In the genomic region with DNA sequence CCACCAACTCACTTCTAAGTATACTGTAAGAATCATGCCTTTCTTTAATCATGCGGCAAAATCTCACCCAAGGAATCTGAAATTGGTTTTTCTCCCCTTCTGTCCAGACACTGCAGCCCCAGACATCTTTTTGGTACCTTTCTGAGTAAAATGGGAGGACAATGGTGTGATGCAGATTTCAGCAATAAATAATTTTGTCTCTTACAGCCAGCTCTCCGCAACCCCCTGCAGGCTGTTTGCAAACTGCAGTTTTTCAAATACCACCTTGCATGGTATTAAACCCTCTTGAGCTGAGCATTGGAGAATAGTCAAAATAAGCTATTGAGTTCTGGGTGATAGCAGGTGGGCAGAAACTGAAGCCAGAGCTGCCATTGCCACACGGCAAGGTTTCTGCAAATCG, we compare ENCODE assay signal across 8 cellular contexts. TPM values are rescaled to one million over a fixed set of nuclear protein-coding genes. Genes with fewer than 3 reads are reported as not detected.
A peak's percentile ranks its signal among the peaks of the same experiment; 100 is the strongest.
DNase-seq lines count a peak whose midpoint lies in the region; ATAC-seq and TF ChIP-seq lines count a peak whose summit lies in the region.

No MANE protein-coding gene starts in this region.

- H3K36me3 Mint-ChIP-seq in CD14-positive monocyte, result no peaks in the 10 kb centered on the region
- H3K36me3 Mint-ChIP-seq in activated T-cell treated with anti-CD3 and anti-CD28 coated beads, Interleukin-2, amount 50 U/mL, for 4 hours (ENCODE audit: insufficient read depth), result no peaks in the 10 kb centered on the region

- intact Hi-C loops in CD14-positive monocyte (cut with micrococcal nuclease) (no loop called here), body of pancreas (cut with DNase I) (no loop called here)

- no peak overlapping the region for H3K27ac ChIP-seq in body of pancreas

- WGBS in body of pancreas, 2 donors, result 73 to 76% methylated on average over 4 of the region's 4 CpGs

- H3K27me3 ChIP-seq in body of pancreas, result no peaks in the 10 kb centered on the region

- no peaks in the 10 kb centered on the region for H3K36me3 ChIP-seq in body of pancreas (replicated peaks in 1 of 2; ENCODE audit: insufficient read depth in 1 of 2, low read depth in 2 of 2)

- no peak for DNase-seq in CD14-positive monocyte (ENCODE audit: low spot score)
- DNase-seq in LNCaP clone FGC (ENCODE audit: low read depth), result no peak
- DNase-seq in body of pancreas, result peak in 3 of 4 donors; percentile 30 to 56 (median 41)
- peak; percentile 5 to 68 for DNase-seq in lung microvascular endothelial cell (ENCODE audit: low read depth in 2 of 2)
- no peak for DNase-seq in GM20000 (ENCODE audit: low spot score)
- no peak for DNase-seq in activated T-cell treated with anti-CD3 and anti-CD28 coated beads, Interleukin-2, amount 50 U/mL, for 4 hours
- no peak for DNase-seq in SIG-M5 (lab: John Stamatoyannopoulos, UW)

- peaks cover 0 to 6% (median 0%) of the 10 kb centered on the region in 7 donors for H3K9me3 Mint-ChIP-seq in CD14-positive monocyte
- H3K9me3 Mint-ChIP-seq in activated T-cell treated with anti-CD3 and anti-CD28 coated beads, Interleukin-2, amount 50 U/mL, for 4 hours, result peaks cover 8% of the 10 kb centered on the region

- ATAC-seq in body of pancreas (no peak), HG03342 (IDR thresholded peaks at IDR 0.05; ENCODE audit: unreplicated experiment) (no peak)
- ATAC-seq in activated T-cell treated with anti-CD3 and anti-CD28 coated beads, Interleukin-2, amount 50 U/mL, for 4 hours, result no peak

- no peaks in the 10 kb centered on the region for H3K4me1 ChIP-seq in body of pancreas

- H3K4me3 Mint-ChIP-seq in CD14-positive monocyte, result no peak overlapping the region
- no peak overlapping the region for H3K4me3 Mint-ChIP-seq in activated T-cell treated with anti-CD3 and anti-CD28 coated beads, Interleukin-2, amount 50 U/mL, for 4 hours

- H3K27ac Mint-ChIP-seq in CD14-positive monocyte, result peak overlapping the region in 1 of 7 donors; percentile 56

- H3K27me3 Mint-ChIP-seq in CD14-positive monocyte (ENCODE audit: low read depth in 3 of 3), result peaks cover 5 to 7% (median 5%) of the 10 kb centered on the region in 3 donors
- H3K27me3 Mint-ChIP-seq in activated T-cell treated with anti-CD3 and anti-CD28 coated beads, Interleukin-2, amount 50 U/mL, for 4 hours (ENCODE audit: low read depth), result no peaks in the 10 kb centered on the region

- H3K4me3 ChIP-seq in LNCaP clone FGC (ENCODE audit: low read depth, low read length) (no peak overlapping the region), body of pancreas (no peak overlapping the region)

- no peaks in the 10 kb centered on the region for H3K9me3 ChIP-seq in body of pancreas

- peaks cover 7% of the 10 kb centered on the region for H3K4me1 Mint-ChIP-seq in CD14-positive monocyte
- H3K4me1 Mint-ChIP-seq in activated T-cell treated with anti-CD3 and anti-CD28 coated beads, Interleukin-2, amount 50 U/mL, for 4 hours (ENCODE audit: low read depth), result no peaks in the 10 kb centered on the region

- peak; percentile 44 for TF ChIP-seq CTCF in CD14-positive monocyte (IDR thresholded peaks at IDR 0.05)
- peak; percentile 34; the same call in 1 of the 2 replicates for TF ChIP-seq CTCF in LNCaP clone FGC (IDR thresholded peaks at IDR 0.05; ENCODE audit: control insufficient read depth, extremely low read depth, insufficient read depth)
- TF ChIP-seq CTCF in body of pancreas (IDR thresholded peaks at IDR 0.05), result peak; percentile 13 to 68 (median 51)
- TF ChIP-seq CTCF in GM20000 (IDR thresholded peaks at IDR 0.05; ENCODE audit: extremely low read depth, missing control alignments), result no peak

- no peak for TF ChIP-seq POLR2A in body of pancreas (IDR thresholded peaks at IDR 0.05)

RNA-seq across cellular contexts. Expression of gene GPR39, which starts 32.2 kb away (rescaled TPM):
- not detected for polyA plus RNA-seq in CD14-positive monocyte
- 1 to 10 TPM; 7.3 to 9.6 TPM for total RNA-seq in body of pancreas
- total RNA-seq in lung microvascular endothelial cell, result 0.20 and 0.22 TPM in 2 replicates
- total RNA-seq in activated T-cell treated with anti-CD3 and anti-CD28 coated beads, Interleukin-2, amount 50 U/mL, for 4 hours, result not detected

Comparison
In these comparisons a context has a peak if more than half of its experiments do, and no peak if none do; other contexts are left out.
1. DNase-seq: peak in body of pancreas (3 of 4) and lung microvascular endothelial cell (2 of 2); none in CD14-positive monocyte (single experiment), LNCaP clone FGC (single experiment), GM20000 (single experiment), activated T-cell treated with anti-CD3 and anti-CD28 coated beads, Interleukin-2, amount 50 U/mL, for 4 hours (single experiment) and SIG-M5 (single experiment).